ENCODE assay signal across 25 cellular contexts in the genomic region with DNA sequence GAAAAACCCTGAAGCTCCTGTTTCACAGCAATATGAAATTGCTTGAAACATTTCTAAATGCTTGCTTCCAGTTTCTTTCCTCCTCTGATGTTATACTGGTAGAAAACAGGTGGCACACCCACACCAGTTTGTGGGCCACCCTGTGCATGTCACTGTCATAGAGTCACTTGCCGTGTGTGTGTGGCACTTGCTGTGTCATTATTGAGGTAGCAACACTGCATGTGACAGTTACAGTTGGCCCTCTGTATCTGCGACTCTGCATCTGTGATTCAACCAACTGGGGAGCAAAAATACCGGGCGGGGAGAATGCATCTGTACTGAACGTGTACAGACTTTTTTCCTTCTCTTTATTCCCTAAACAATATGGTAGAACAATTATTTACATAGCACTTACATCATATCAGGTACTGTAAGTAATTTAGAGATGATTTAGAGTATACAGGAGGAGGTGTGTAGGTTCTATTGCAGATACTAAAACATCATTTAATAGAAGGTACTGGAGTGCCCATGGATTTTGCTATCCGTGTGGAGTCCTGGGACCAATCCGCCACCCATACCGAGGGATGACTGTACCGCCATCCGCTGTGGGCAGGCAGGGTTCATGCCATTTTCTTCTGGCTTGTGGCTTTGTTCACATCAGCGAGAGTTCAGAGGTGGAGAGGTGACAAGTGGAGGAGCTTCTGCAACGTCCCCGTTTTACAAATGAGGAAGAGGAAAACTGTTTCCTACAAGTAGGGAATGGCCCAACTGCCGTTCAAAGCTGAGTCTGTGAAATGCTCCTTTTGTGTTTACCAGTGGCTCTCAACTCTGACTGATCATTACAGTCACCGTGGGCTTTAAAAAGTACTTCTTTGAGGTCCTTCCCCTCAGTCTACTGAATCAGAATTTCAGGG.
DNase-seq lines count a peak whose midpoint lies in the region; ATAC-seq and TF ChIP-seq lines count a peak whose summit lies in the region.
"Had no signal": no experiment of that assay in that cellular context is flagged by ENCODE, and none has a peak within 500 bp of the region (broad histone marks: within the 10 kb centered on the region; RNA-seq: fewer than 3 reads in every experiment).

No MANE protein-coding gene starts in this region.

- H3K4me1 Mint-ChIP-seq in activated CD8-positive, alpha-beta T cell treated with anti-CD3 and anti-CD28 coated beads for 36 hours (ENCODE audit: low read depth) = no peaks in the 10 kb centered on the region
- no peaks in the 10 kb centered on the region for H3K4me1 Mint-ChIP-seq in activated CD8-positive, alpha-beta T cell treated with anti-CD3 and anti-CD28 coated beads, Interleukin-2, amount 10 ng/mL, durations not matched to agents 7 days and 5 days (ENCODE audit: low read depth)
- H3K4me1 Mint-ChIP-seq in activated B cell treated with CpG ODN at 0.5 μM for 24 hours = peaks cover 35% of the 10 kb centered on the region
- H3K4me1 Mint-ChIP-seq in stimulated activated naive B cell treated with anti-CD40 and anti-IgM and Interleukin-4, amounts not matched to agents 10 μg/mL and 1 μg/mL and 100 μg/mL, for 72 hours = peaks cover 43 to 64% of the 10 kb centered on the region in 2 donors

- no peak for ATAC-seq in activated CD8-positive, alpha-beta T cell treated with anti-CD3 and anti-CD28 coated beads for 36 hours
- no peak for ATAC-seq in activated CD8-positive, alpha-beta T cell treated with anti-CD3 and anti-CD28 coated beads, Interleukin-2, amount 10 ng/mL, durations not matched to agents 7 days and 5 days
- ATAC-seq in activated B cell treated with CpG ODN at 0.5 μM for 24 hours (ENCODE audit: low read depth) = no peak
- peak; percentile 47 for ATAC-seq in stimulated activated naive B cell treated with anti-CD40 and anti-IgM and Interleukin-4, amounts not matched to agents 10 μg/mL and 1 μg/mL and 100 μg/mL, for 72 hours (replicated peaks)

- peak; percentile 7 for DNase-seq in activated CD8-positive, alpha-beta T cell treated with anti-CD3 and anti-CD28 coated beads for 36 hours
- DNase-seq in activated CD8-positive, alpha-beta T cell treated with anti-CD3 and anti-CD28 coated beads, Interleukin-2, amount 10 ng/mL, durations not matched to agents 7 days and 5 days = no peak
- DNase-seq in NAMALWA (ENCODE audit: low spot score) (peak; percentile 36), activated B cell treated with CpG ODN at 0.5 μM for 24 hours (no peak), HT-29 (ENCODE audit: low spot score) (no peak), KG1 (lab: John Stamatoyannopoulos, UW) (no peak), NCI-H526 (lab: John Stamatoyannopoulos, UW) (no peak)
- no peak for DNase-seq in stimulated activated naive B cell treated with anti-CD40 and anti-IgM and Interleukin-4, amounts not matched to agents 10 μg/mL and 1 μg/mL and 100 μg/mL, for 72 hours
- DNase-seq: activated CD4-positive, alpha-beta T cell treated with anti-CD3 and anti-CD28 coated beads, Interleukin-2, amount 50 U/mL, for 4 hours; activated CD4-positive, CD25-positive, alpha-beta regulatory T cell; activated naive CD4-positive, alpha-beta T cell; CD4-positive, alpha-beta T cell; effector memory CD4-positive, alpha-beta T cell; GOT3; HFFc6; Karpas-422; mammary epithelial cell; NCI-H1092; NCI-H2029; NCI-H526 treated with DMSO at 0.1 percent for 48 hours; spleen; stimulated activated CD4-positive, alpha-beta T cell treated with anti-CD3 and anti-CD28 coated beads, Interleukin-2, amount 100 ng/mL, for 24 hours; uterus had no signal

- POLR2A ChIA-PET in activated CD8-positive, alpha-beta T cell treated with anti-CD3 and anti-CD28 coated beads for 36 hours (lab: Charles Lee) = no interaction called here
- POLR2A ChIA-PET in activated CD8-positive, alpha-beta T cell treated with anti-CD3 and anti-CD28 coated beads, Interleukin-2, amount 10 ng/mL, durations not matched to agents 7 days and 5 days (lab: Charles Lee) = no interaction called here
- POLR2A ChIA-PET in activated B cell treated with CpG ODN at 0.5 μM for 24 hours (lab: Charles Lee) = no interaction called here

- intact Hi-C loops in activated CD8-positive, alpha-beta T cell treated with anti-CD3 and anti-CD28 coated beads for 36 hours (cut with micrococcal nuclease) = no loop called here
- intact Hi-C loops in activated B cell treated with CpG ODN at 0.5 μM for 24 hours (cut with micrococcal nuclease) = no loop called here

- H3K27ac Mint-ChIP-seq in activated CD8-positive, alpha-beta T cell treated with anti-CD3 and anti-CD28 coated beads for 36 hours = no peak overlapping the region
- no peak overlapping the region for H3K27ac Mint-ChIP-seq in activated CD8-positive, alpha-beta T cell treated with anti-CD3 and anti-CD28 coated beads, Interleukin-2, amount 10 ng/mL, durations not matched to agents 7 days and 5 days
- H3K27ac Mint-ChIP-seq in activated B cell treated with CpG ODN at 0.5 μM for 24 hours = peak overlapping the region; percentile 67
- H3K27ac Mint-ChIP-seq in stimulated activated naive B cell treated with anti-CD40 and anti-IgM and Interleukin-4, amounts not matched to agents 10 μg/mL and 1 μg/mL and 100 μg/mL, for 72 hours = peak overlapping the region; percentile 67
- H3K27ac Mint-ChIP-seq: CD4-positive, alpha-beta T cell; HFFc6; neural progenitor cell; stimulated activated naive CD8-positive, alpha-beta T cell treated with anti-CD3 and anti-CD28 coated beads, Interleukin-15, Interleukin-2, amounts not matched to agents 100 ng/mL and 50 ng/mL, for 24 hours had no signal

- no peak overlapping the region for H3K4me3 Mint-ChIP-seq in activated CD8-positive, alpha-beta T cell treated with anti-CD3 and anti-CD28 coated beads for 36 hours
- H3K4me3 Mint-ChIP-seq in activated CD8-positive, alpha-beta T cell treated with anti-CD3 and anti-CD28 coated beads, Interleukin-2, amount 10 ng/mL, durations not matched to agents 7 days and 5 days = no peak overlapping the region
- H3K4me3 Mint-ChIP-seq in activated B cell treated with CpG ODN at 0.5 μM for 24 hours = no peak overlapping the region
- no peak overlapping the region for H3K4me3 Mint-ChIP-seq in stimulated activated naive B cell treated with anti-CD40 and anti-IgM and Interleukin-4, amounts not matched to agents 10 μg/mL and 1 μg/mL and 100 μg/mL, for 72 hours
- H3K4me3 Mint-ChIP-seq: CD4-positive, alpha-beta T cell; HFFc6; neural progenitor cell; stimulated activated naive CD8-positive, alpha-beta T cell treated with anti-CD3 and anti-CD28 coated beads, Interleukin-15, Interleukin-2, amounts not matched to agents 100 ng/mL and 50 ng/mL, for 24 hours had no signal

- TF ChIP-seq CTCF in activated CD8-positive, alpha-beta T cell treated with anti-CD3 and anti-CD28 coated beads for 36 hours (IDR thresholded peaks at IDR 0.05) = no peak
- TF ChIP-seq CTCF in activated B cell treated with CpG ODN at 0.5 μM for 24 hours (IDR thresholded peaks at IDR 0.05) = no peak

- H3K36me3 Mint-ChIP-seq in activated CD8-positive, alpha-beta T cell treated with anti-CD3 and anti-CD28 coated beads for 36 hours (ENCODE audit: low read depth) = no peaks in the 10 kb centered on the region
- H3K36me3 Mint-ChIP-seq in activated CD8-positive, alpha-beta T cell treated with anti-CD3 and anti-CD28 coated beads, Interleukin-2, amount 10 ng/mL, durations not matched to agents 7 days and 5 days (ENCODE audit: low read depth) = no peaks in the 10 kb centered on the region
- H3K36me3 Mint-ChIP-seq in activated B cell treated with CpG ODN at 0.5 μM for 24 hours (ENCODE audit: low read depth) = peaks cover 43% of the 10 kb centered on the region
- H3K36me3 Mint-ChIP-seq in stimulated activated naive B cell treated with anti-CD40 and anti-IgM and Interleukin-4, amounts not matched to agents 10 μg/mL and 1 μg/mL and 100 μg/mL, for 72 hours = peaks cover 17 to 43% of the 10 kb centered on the region in 2 donors
- H3K36me3 Mint-ChIP-seq: neural progenitor cell had no signal

- no peaks in the 10 kb centered on the region for H3K9me3 Mint-ChIP-seq in activated CD8-positive, alpha-beta T cell treated with anti-CD3 and anti-CD28 coated beads for 36 hours
- H3K9me3 Mint-ChIP-seq in activated CD8-positive, alpha-beta T cell treated with anti-CD3 and anti-CD28 coated beads, Interleukin-2, amount 10 ng/mL, durations not matched to agents 7 days and 5 days (ENCODE audit: insufficient read depth) = no peaks in the 10 kb centered on the region
- peaks cover 3% of the 10 kb centered on the region for H3K9me3 Mint-ChIP-seq in activated B cell treated with CpG ODN at 0.5 μM for 24 hours
- peaks cover 0 to 2% of the 10 kb centered on the region in 2 donors for H3K9me3 Mint-ChIP-seq in stimulated activated naive B cell treated with anti-CD40 and anti-IgM and Interleukin-4, amounts not matched to agents 10 μg/mL and 1 μg/mL and 100 μg/mL, for 72 hours
- H3K9me3 Mint-ChIP-seq: CD4-positive, alpha-beta T cell; HFFc6; neural progenitor cell; stimulated activated naive CD8-positive, alpha-beta T cell treated with anti-CD3 and anti-CD28 coated beads, Interleukin-15, Interleukin-2, amounts not matched to agents 100 ng/mL and 50 ng/mL, for 24 hours had no signal

- CTCF ChIA-PET in activated CD8-positive, alpha-beta T cell treated with anti-CD3 and anti-CD28 coated beads for 36 hours (lab: Charles Lee) = no interaction called here
- CTCF ChIA-PET in activated CD8-positive, alpha-beta T cell treated with anti-CD3 and anti-CD28 coated beads, Interleukin-2, amount 10 ng/mL, durations not matched to agents 7 days and 5 days (lab: Charles Lee) = no interaction called here
- CTCF ChIA-PET in activated B cell treated with CpG ODN at 0.5 μM for 24 hours (lab: Charles Lee) = no interaction called here

- no peaks in the 10 kb centered on the region for H3K27me3 Mint-ChIP-seq in activated CD8-positive, alpha-beta T cell treated with anti-CD3 and anti-CD28 coated beads for 36 hours
- no peaks in the 10 kb centered on the region for H3K27me3 Mint-ChIP-seq in activated CD8-positive, alpha-beta T cell treated with anti-CD3 and anti-CD28 coated beads, Interleukin-2, amount 10 ng/mL, durations not matched to agents 7 days and 5 days (ENCODE audit: low read depth)
- H3K27me3 Mint-ChIP-seq in activated B cell treated with CpG ODN at 0.5 μM for 24 hours = no peaks in the 10 kb centered on the region
- no peaks in the 10 kb centered on the region for H3K27me3 Mint-ChIP-seq in stimulated activated naive B cell treated with anti-CD40 and anti-IgM and Interleukin-4, amounts not matched to agents 10 μg/mL and 1 μg/mL and 100 μg/mL, for 72 hours
- H3K27me3 Mint-ChIP-seq: CD4-positive, alpha-beta T cell; stimulated activated naive CD8-positive, alpha-beta T cell treated with anti-CD3 and anti-CD28 coated beads, Interleukin-15, Interleukin-2, amounts not matched to agents 100 ng/mL and 50 ng/mL, for 24 hours had no signal

Comparison
In these comparisons a context has a peak if more than half of its experiments do, and no peak if none do; other contexts are left out.
1. DNase-seq: peak in activated CD8-positive, alpha-beta T cell treated with anti-CD3 and anti-CD28 coated beads for 36 hours (single experiment) and NAMALWA (single experiment); none in activated CD8-positive, alpha-beta T cell treated with anti-CD3 and anti-CD28 coated beads, Interleukin-2, amount 10 ng/mL, durations not matched to agents 7 days and 5 days (single experiment), activated B cell treated with CpG ODN at 0.5 μM for 24 hours (single experiment), stimulated activated naive B cell treated with anti-CD40 and anti-IgM and Interleukin-4, amounts not matched to agents 10 μg/mL and 1 μg/mL and 100 μg/mL, for 72 hours (single experiment), HT-29 (single experiment), KG1 (single experiment) and NCI-H526 (0 of 2).
2. ATAC-seq: peak in stimulated activated naive B cell treated with anti-CD40 and anti-IgM and Interleukin-4, amounts not matched to agents 10 μg/mL and 1 μg/mL and 100 μg/mL, for 72 hours (2 of 2); none in activated CD8-positive, alpha-beta T cell treated with anti-CD3 and anti-CD28 coated beads for 36 hours (single experiment), activated CD8-positive, alpha-beta T cell treated with anti-CD3 and anti-CD28 coated beads, Interleukin-2, amount 10 ng/mL, durations not matched to agents 7 days and 5 days (single experiment) and activated B cell treated with CpG ODN at 0.5 μM for 24 hours (single experiment).
3. H3K27ac Mint-ChIP-seq: peak in activated B cell treated with CpG ODN at 0.5 μM for 24 hours (single experiment) and stimulated activated naive B cell treated with anti-CD40 and anti-IgM and Interleukin-4, amounts not matched to agents 10 μg/mL and 1 μg/mL and 100 μg/mL, for 72 hours (single experiment); none in activated CD8-positive, alpha-beta T cell treated with anti-CD3 and anti-CD28 coated beads for 36 hours (single experiment) and activated CD8-positive, alpha-beta T cell treated with anti-CD3 and anti-CD28 coated beads, Interleukin-2, amount 10 ng/mL, durations not matched to agents 7 days and 5 days (single experiment).